ENCODE assay signal across 26 cellular contexts in the genomic region with DNA sequence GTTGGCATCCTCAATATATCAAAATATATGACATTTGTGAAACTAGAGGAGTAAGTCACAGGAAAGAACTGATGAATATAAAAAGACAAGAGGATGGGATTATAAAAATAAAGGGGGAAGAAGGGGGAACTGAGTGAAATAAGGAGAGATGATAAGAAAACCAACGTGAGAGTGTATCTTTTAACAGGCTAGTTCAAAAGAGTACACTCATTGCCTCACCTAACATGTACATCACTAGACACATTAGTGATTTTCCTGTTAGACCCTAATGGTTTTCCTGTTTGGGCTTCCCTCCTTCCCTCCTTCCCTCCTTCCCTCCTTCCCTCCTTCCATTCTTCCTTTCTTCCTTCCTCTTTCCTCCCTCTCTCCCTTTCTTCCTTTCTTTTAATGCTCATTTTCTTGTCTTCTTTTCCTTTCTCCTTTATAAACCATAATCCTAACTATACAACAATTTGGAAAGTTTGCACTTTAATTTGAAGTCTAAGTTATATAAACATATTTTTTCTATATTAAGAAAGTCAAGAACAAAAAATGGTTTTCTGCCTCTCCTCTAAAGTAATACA. TPM values are rescaled to one million over a fixed set of nuclear protein-coding genes. Genes with fewer than 3 reads are reported as not detected.
"Had no signal": no experiment of that assay in that cellular context is flagged by ENCODE, and none has a peak within 500 bp of the region (broad histone marks: within the 10 kb centered on the region; RNA-seq: fewer than 3 reads in every experiment).

No MANE protein-coding gene starts in this region.

- H3K9me3 Mint-ChIP-seq: activated CD4-positive, alpha-beta memory T cell treated with anti-CD3 and anti-CD28 coated beads, Interleukin-2, amount 10 ng/mL, durations not matched to agents 7 days and 5 days; activated naive CD4-positive, alpha-beta T cell treated with anti-CD3 and anti-CD28 coated beads, Interleukin-2, amount 50 U/mL, for 72 hours; activated naive CD8-positive, alpha-beta T cell treated with anti-CD3 and anti-CD28 coated beads, Interleukin-2, amount 50 U/mL, for 24 hours; activated T-helper 1 cell treated with anti-CD3 and anti-CD28 coated beads, Interleukin-12 subunit alpha, Interleukin-12 subunit beta, Interleukin-2, Interleukin-4 antibody, amounts not matched to agents 30 ng/mL and 10 ng/mL and 1 ng/mL, durations not matched to agents 14 hours and 24 hours and 36 hours; T-cell had no signal

- ATAC-seq: activated CD4-positive, alpha-beta T cell treated with anti-CD3 and anti-CD28 coated beads for 36 hours; activated naive CD4-positive, alpha-beta T cell treated with anti-CD3 and anti-CD28 coated beads, Interleukin-2, amount 50 U/mL, for 72 hours; activated naive CD8-positive, alpha-beta T cell treated with anti-CD3 and anti-CD28 coated beads, Interleukin-2, amount 50 U/mL, for 24 hours; T-cell had no signal

- H3K36me3 Mint-ChIP-seq: activated naive CD4-positive, alpha-beta T cell treated with anti-CD3 and anti-CD28 coated beads, Interleukin-2, amount 50 U/mL, for 72 hours; T-cell had no signal

- DNase-seq: activated CD4-positive, alpha-beta memory T cell treated with anti-CD3 and anti-CD28 coated beads, Interleukin-2, amount 10 ng/mL, durations not matched to agents 7 days and 5 days; activated CD4-positive, alpha-beta T cell treated with anti-CD3 and anti-CD28 coated beads for 36 hours; activated CD4-positive, alpha-beta T cell treated with anti-CD3 and anti-CD28 coated beads, Interleukin-2, amount 50 U/mL, for 1 hour; activated CD8-positive, alpha-beta memory T cell treated with anti-CD3 and anti-CD28 coated beads, Interleukin-2, amount 50 U/mL, for 48 hours; activated effector memory CD4-positive, alpha-beta T cell treated with anti-CD3 and anti-CD28 coated beads, Interleukin-2, amount 50 U/mL, for 16 hours; activated naive CD4-positive, alpha-beta T cell treated with Interleukin-2 at 50 U/mL for 16 hours; activated naive CD8-positive, alpha-beta T cell treated with anti-CD3 and anti-CD28 coated beads, Interleukin-2, amount 50 U/mL, for 24 hours; activated T-cell treated with anti-CD3 and anti-CD28 coated beads, Interleukin-2, amount 50 U/mL, for 1 hour; amygdala; NCI-H1048; NCI-H146; NCI-H187 treated with DMSO at 0.1 percent for 48 hours; NCI-H2081 treated with DMSO at 0.1 percent for 48 hours; NCI-H446; NCI-H524; Peyer's patch; Right ventricle myocardium superior; T-cell; T-helper 2 cell; T1000; WERI-Rb-1 had no signal

- H3K27ac ChIP-seq: brain microvascular endothelial cell, cardiac muscle cell, Peyer's patch, RWPE1, WERI-Rb-1 had no signal

- H3K27me3 ChIP-seq: brain microvascular endothelial cell, cardiac muscle cell, Peyer's patch had no signal

- H3K4me3 ChIP-seq: cardiac muscle cell, Peyer's patch had no signal

- H3K4me3 Mint-ChIP-seq: activated CD4-positive, alpha-beta memory T cell treated with anti-CD3 and anti-CD28 coated beads, Interleukin-2, amount 10 ng/mL, durations not matched to agents 7 days and 5 days; activated CD4-positive, alpha-beta T cell treated with anti-CD3 and anti-CD28 coated beads for 36 hours; activated naive CD8-positive, alpha-beta T cell treated with anti-CD3 and anti-CD28 coated beads, Interleukin-2, amount 50 U/mL, for 24 hours; activated T-helper 1 cell treated with anti-CD3 and anti-CD28 coated beads, Interleukin-12 subunit alpha, Interleukin-12 subunit beta, Interleukin-2, Interleukin-4 antibody, amounts not matched to agents 30 ng/mL and 10 ng/mL and 1 ng/mL, durations not matched to agents 14 hours and 24 hours and 36 hours; T-cell had no signal

- H3K27ac Mint-ChIP-seq: activated CD4-positive, alpha-beta memory T cell treated with anti-CD3 and anti-CD28 coated beads, Interleukin-2, amount 10 ng/mL, durations not matched to agents 7 days and 5 days; activated CD4-positive, alpha-beta T cell treated with anti-CD3 and anti-CD28 coated beads for 36 hours; activated naive CD4-positive, alpha-beta T cell treated with anti-CD3 and anti-CD28 coated beads, Interleukin-2, amount 50 U/mL, for 72 hours; activated naive CD8-positive, alpha-beta T cell treated with anti-CD3 and anti-CD28 coated beads, Interleukin-2, amount 50 U/mL, for 24 hours; activated T-helper 1 cell treated with anti-CD3 and anti-CD28 coated beads, Interleukin-12 subunit alpha, Interleukin-12 subunit beta, Interleukin-2, Interleukin-4 antibody, amounts not matched to agents 30 ng/mL and 10 ng/mL and 1 ng/mL, durations not matched to agents 14 hours and 24 hours and 36 hours; T-cell had no signal

- H3K4me1 Mint-ChIP-seq: activated CD4-positive, alpha-beta memory T cell treated with anti-CD3 and anti-CD28 coated beads, Interleukin-2, amount 10 ng/mL, durations not matched to agents 7 days and 5 days; activated CD4-positive, alpha-beta T cell treated with anti-CD3 and anti-CD28 coated beads for 36 hours; activated naive CD8-positive, alpha-beta T cell treated with anti-CD3 and anti-CD28 coated beads, Interleukin-2, amount 50 U/mL, for 24 hours; T-cell had no signal

- H3K36me3 ChIP-seq: brain microvascular endothelial cell, cardiac muscle cell, Peyer's patch, WERI-Rb-1 had no signal

RNA-seq across cellular contexts. Expression of gene FSIP1, which starts 35.8 kb away (rescaled TPM):
- total RNA-seq: Peyer's patch had no signal
